Comparison of ENCODE assay signal across 9 cellular contexts in the genomic region with DNA sequence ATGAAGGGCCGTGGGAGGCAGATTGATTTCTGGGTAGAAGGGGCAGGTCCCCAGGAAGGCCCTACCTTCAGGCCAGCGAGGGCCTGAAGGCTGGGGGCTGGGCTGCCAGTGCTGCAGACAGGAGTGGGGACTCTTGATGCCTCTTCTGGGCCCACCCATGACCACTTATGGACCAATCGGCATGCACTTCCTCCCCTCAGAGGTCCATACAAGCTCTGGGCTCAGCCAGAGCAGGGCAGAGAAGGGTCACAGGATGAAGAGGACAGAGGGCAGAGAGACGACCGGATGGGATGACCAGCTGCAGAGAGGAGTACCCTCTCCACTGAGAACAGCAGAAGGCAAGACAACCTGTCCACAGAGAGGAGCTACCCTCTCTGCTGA.
DNase-seq lines count a peak whose midpoint lies in the region; ATAC-seq, FAIRE-seq and TF ChIP-seq lines count a peak whose summit lies in the region.
"Had no signal": no experiment of that assay in that cellular context is flagged by ENCODE, and none has a peak within 500 bp of the region (broad histone marks: within the 10 kb centered on the region; RNA-seq: fewer than 3 reads in every experiment).

No MANE protein-coding gene starts in this region.

- H3K27ac ChIP-seq in K562 (ENCODE audit: extremely low read depth, low read depth, low read length), result no peak overlapping the region

- no peaks in the 10 kb centered on the region for H3K36me3 ChIP-seq in K562 (ENCODE audit: control insufficient read depth, insufficient read depth, low read length)

- ATAC-seq in GM19438 (IDR thresholded peaks at IDR 0.05; ENCODE audit: low read depth, unreplicated experiment), result peak; percentile 39
- peak; percentile 41 for ATAC-seq in HG03460 (IDR thresholded peaks at IDR 0.05; ENCODE audit: unreplicated experiment)
- ATAC-seq in K562, result peak; percentile 23

- no peak for TF ChIP-seq CTCF in AG10803 (conservative IDR thresholded peaks at IDR 0.05; ENCODE audit: low read length)
- no peak for TF ChIP-seq CTCF in K562 (IDR thresholded peaks at IDR 0.05 in 2 of 3, conservative IDR thresholded peaks at IDR 0.05 in 1 of 3; ENCODE audit: insufficient read depth in 2 of 3, low read depth in 1 of 3, low read length in 3 of 3)

- intact Hi-C loops in K562 (cut with micrococcal nuclease), result loop anchor here (2.0 to 5.0 kb wide), 4 partner anchors 92 to 479 kb away; no protein-coding TSS in a partner anchor

- 28% methylated on average over 5 of the region's 5 CpGs for WGBS in K562 (ENCODE audit: insufficient coverage, low coverage, missing lambda C conversion rate)

- in situ Hi-C loops in K562 (cut with MboI), result loop anchor here (10.0 kb wide), 1 partner anchor 282 kb away; no protein-coding TSS in a partner anchor

- POLR2A ChIA-PET in K562 (lab: Yijun Ruan, JAX), result interaction anchor here (0.6 to 1.5 kb wide), 13 partner anchors 9 to 1175 kb away, joined by 3 to 5 read pairs (median 3); no protein-coding TSS in a partner anchor

- no peak for TF ChIP-seq POLR2A in K562 (conservative IDR thresholded peaks at IDR 0.05)

- peak overlapping the region; percentile 92 for H2AFZ ChIP-seq in K562 (ENCODE audit: low read depth, low read length)

- H3K4me3 ChIP-seq in AG10803 (ENCODE audit: low read length) (peak overlapping the region; percentile 62), K562 (peak overlapping the region; percentile 27), mononuclear cell (ENCODE audit: low read length) (peak overlapping the region; percentile 40)

- BruUV-seq in K562 (replicated peaks; lab: Mats Ljungman, UMichigan), result no TSS peak

- H3K4me1 ChIP-seq in K562 (replicated peaks in 1 of 2; ENCODE audit: control insufficient read depth in 2 of 2, insufficient read depth in 2 of 2, low read length in 2 of 2) (peaks cover 20 to 40% of the 10 kb centered on the region in 2 experiments), mononuclear cell (ENCODE audit: insufficient read depth, low read length) (peaks cover 19% of the 10 kb centered on the region)

- CTCF ChIA-PET in K562 (lab: Yijun Ruan, JAX; ENCODE audit: low intra/inter-chr PET ratio), result interaction anchor here (0.5 to 3.7 kb wide), 4 partner anchors 13 to 921 kb away, joined by 3 to 33 read pairs (median 4); no protein-coding TSS in a partner anchor

- no peak for FAIRE-seq in K562 (lab: Jason Lieb, UNC)
- FAIRE-seq: colon had no signal

- H3K79me2 ChIP-seq in K562 (ENCODE audit: control insufficient read depth, insufficient read depth, low read length), result no peaks in the 10 kb centered on the region

- DNase-seq in AG10803 (ENCODE audit: low read depth), result peak; percentile 1
- no peak for DNase-seq in K562 (ENCODE audit: extremely low read depth in 1 of 4, low spot score in 3 of 4)
- DNase-seq in DMS 273 treated with DMSO at 0.1 percent for 48 hours (lab: John Stamatoyannopoulos, UW), result no peak
- no peak for DNase-seq in HPDE6-E6E7 (ENCODE audit: extremely low spot score)
- no peak for DNase-seq in NCI-H82 treated with DMSO at 0.1 percent for 48 hours (lab: John Stamatoyannopoulos, UW; ENCODE audit: unreplicated experiment)

- no peak for TF ChIP-seq RAD21 in K562 (CRISPR knock-in tag; conservative IDR thresholded peaks at IDR 0.05 in 1 of 2, IDR thresholded peaks at IDR 0.05 in 1 of 2)

- no peak for TF ChIP-seq EP300 in K562 (IDR thresholded peaks at IDR 0.05; ENCODE audit: low read length)

- H3K9me3 ChIP-seq in K562 (replicated peaks; ENCODE audit: control insufficient read depth, insufficient read depth, low read depth, low read length), result peaks cover 7% of the 10 kb centered on the region; the same call in 1 of the 2 replicates
- peaks cover 3% of the 10 kb centered on the region for H3K9me3 ChIP-seq in mononuclear cell (ENCODE audit: low read depth, low read length)

- H3K9me1 ChIP-seq in K562 (ENCODE audit: control insufficient read depth, insufficient read depth, low read length), result no peaks in the 10 kb centered on the region

- H3K9ac ChIP-seq in K562 (ENCODE audit: insufficient read depth in 1 of 2, low read depth in 2 of 2, low read length in 2 of 2), result peak overlapping the region in 1 of 2 experiments; percentile 54; a peak in 2 of 4 replicates

- peak overlapping the region; percentile 81 for H3K4me2 ChIP-seq in K562 (ENCODE audit: insufficient read depth, low read length)

- peaks cover 23 to 27% of the 10 kb centered on the region in 2 experiments for H3K27me3 ChIP-seq in K562 (ENCODE audit: control insufficient read depth in 2 of 2, insufficient read depth in 2 of 2, low read length in 2 of 2)
- no peaks in the 10 kb centered on the region for H3K27me3 ChIP-seq in mononuclear cell (ENCODE audit: insufficient read depth, low read length)

- no peaks in the 10 kb centered on the region for H4K20me1 ChIP-seq in K562 (replicated peaks; ENCODE audit: control insufficient read depth, insufficient read depth, low read length)

TF ChIP-seq in K562, 482 proteins besides CTCF, POLR2A, EP300 and RAD21:
- TF ChIP-seq RBBP5 (IDR thresholded peaks at IDR 0.05; ENCODE audit: borderline replicate concordance, insufficient read depth, low read length, poor library complexity, severe bottlenecking) (peak; percentile 9), TEAD2 (tag; IDR thresholded peaks at IDR 0.05) (no peak), SPI1 (IDR thresholded peaks at IDR 0.05; ENCODE audit: borderline replicate concordance, low read depth, low read length) (peak; percentile 32; the same call in 1 of the 2 replicates), BRD4 (IDR thresholded peaks at IDR 0.05) (no peak)
TF ChIP-seq in K562: peak in this region for 2.
